In genomic region chr1:18174016-18174415, GRCh38 we compare ENCODE assay signal across 37 cellular contexts.
"Had no signal": no experiment of that assay in that cellular context is flagged by ENCODE, and none has a peak within 500 bp of the region (broad histone marks: within the 10 kb centered on the region; RNA-seq: fewer than 3 reads in every experiment).

No MANE protein-coding gene starts in this region.

- ATAC-seq: activated CD4-positive, CD25-positive, alpha-beta regulatory T cell treated with anti-CD3 and anti-CD28 coated beads, Interleukin-2, amount 50 U/mL, for 24 hours; activated CD8-positive, alpha-beta memory T cell treated with anti-CD3 and anti-CD28 coated beads, Interleukin-2, amount 10 ng/mL, durations not matched to agents 7 days and 5 days; activated CD8-positive, alpha-beta T cell treated with anti-CD3 and anti-CD28 coated beads, Interleukin-2, amount 10 ng/mL, durations not matched to agents 7 days and 5 days; activated naive CD8-positive, alpha-beta T cell treated with anti-CD3 and anti-CD28 coated beads, Interleukin-2, amount 50 U/mL, for 24 hours; effector memory CD8-positive, alpha-beta T cell; foreskin keratinocyte; gastrocnemius medialis; heart right ventricle; T-helper 17 cell had no signal

- H3K27ac ChIP-seq: adrenal gland, ascending aorta, breast epithelium, cardiac muscle cell, esophagus muscularis mucosa, foreskin keratinocyte, gastrocnemius medialis, heart right ventricle, WERI-Rb-1 had no signal

- H3K9me3 ChIP-seq: adrenal gland, ascending aorta, breast epithelium, esophagus muscularis mucosa, gastrocnemius medialis, heart right ventricle had no signal

- H3K36me3 ChIP-seq: adrenal gland, ascending aorta, breast epithelium, cardiac muscle cell, esophagus muscularis mucosa, gastrocnemius medialis, heart right ventricle, WERI-Rb-1 had no signal

- H3K4me1 ChIP-seq: adrenal gland, ascending aorta, breast epithelium, esophagus muscularis mucosa, foreskin keratinocyte, gastrocnemius medialis had no signal

- H3K9me3 Mint-ChIP-seq: activated B cell treated with CpG ODN at 0.5 μM for 24 hours; activated CD4-positive, alpha-beta memory T cell treated with anti-CD3 and anti-CD28 coated beads for 36 hours; activated naive CD4-positive, alpha-beta T cell treated with anti-CD3 and anti-CD28 coated beads for 36 hours; activated naive CD4-positive, alpha-beta T cell treated with anti-CD3 and anti-CD28 coated beads, Interleukin-2, amount 50 U/mL, for 24 hours; activated naive CD8-positive, alpha-beta T cell treated with anti-CD3 and anti-CD28 coated beads for 36 hours; activated naive CD8-positive, alpha-beta T cell treated with anti-CD3 and anti-CD28 coated beads, Interleukin-2, amount 50 U/mL, for 24 hours; activated T-helper 1 cell treated with anti-CD3 and anti-CD28 coated beads, Interleukin-12 subunit alpha, Interleukin-12 subunit beta, Interleukin-2, Interleukin-4 antibody, amounts not matched to agents 30 ng/mL and 10 ng/mL and 1 ng/mL, durations not matched to agents 14 hours and 24 hours and 36 hours; activated T-helper 2 cell treated with anti-CD3 and anti-CD28 coated beads, Interferon-gamma antibody, Interleukin-2, Interleukin-4, amounts not matched to agents 10 μg/mL and 5 μg/mL and 100 μg/mL, durations not matched to agents 14 hours and 24 hours and 36 hours; effector memory CD8-positive, alpha-beta T cell; T-helper 2 cell treated with Interferon-gamma antibody and Interleukin-4, amounts not matched to agents 5 μg/mL and 100 μg/mL, for 36 hours had no signal

- H3K4me3 Mint-ChIP-seq: activated B cell treated with CpG ODN at 0.5 μM for 24 hours; activated CD4-positive, alpha-beta memory T cell treated with anti-CD3 and anti-CD28 coated beads for 36 hours; activated CD8-positive, alpha-beta memory T cell treated with anti-CD3 and anti-CD28 coated beads, Interleukin-2, amount 10 ng/mL, durations not matched to agents 7 days and 5 days; activated CD8-positive, alpha-beta T cell treated with anti-CD3 and anti-CD28 coated beads, Interleukin-2, amount 10 ng/mL, durations not matched to agents 7 days and 5 days; activated naive CD4-positive, alpha-beta T cell treated with anti-CD3 and anti-CD28 coated beads for 36 hours; activated naive CD4-positive, alpha-beta T cell treated with anti-CD3 and anti-CD28 coated beads, Interleukin-2, amount 50 U/mL, for 24 hours; activated naive CD8-positive, alpha-beta T cell treated with anti-CD3 and anti-CD28 coated beads for 36 hours; activated naive CD8-positive, alpha-beta T cell treated with anti-CD3 and anti-CD28 coated beads, Interleukin-2, amount 50 U/mL, for 24 hours; activated T-helper 1 cell treated with anti-CD3 and anti-CD28 coated beads, Interleukin-12 subunit alpha, Interleukin-12 subunit beta, Interleukin-2, Interleukin-4 antibody, amounts not matched to agents 30 ng/mL and 10 ng/mL and 1 ng/mL, durations not matched to agents 14 hours and 24 hours and 36 hours; effector memory CD8-positive, alpha-beta T cell; T-helper 17 cell; T-helper 2 cell treated with Interferon-gamma antibody and Interleukin-4, amounts not matched to agents 5 μg/mL and 100 μg/mL, for 36 hours had no signal

- H3K27ac Mint-ChIP-seq: activated B cell treated with CpG ODN at 0.5 μM for 24 hours; activated CD4-positive, alpha-beta memory T cell treated with anti-CD3 and anti-CD28 coated beads for 36 hours; activated CD8-positive, alpha-beta memory T cell treated with anti-CD3 and anti-CD28 coated beads, Interleukin-2, amount 10 ng/mL, durations not matched to agents 7 days and 5 days; activated CD8-positive, alpha-beta T cell treated with anti-CD3 and anti-CD28 coated beads, Interleukin-2, amount 10 ng/mL, durations not matched to agents 7 days and 5 days; activated naive CD4-positive, alpha-beta T cell treated with anti-CD3 and anti-CD28 coated beads for 36 hours; activated naive CD4-positive, alpha-beta T cell treated with anti-CD3 and anti-CD28 coated beads, Interleukin-2, amount 50 U/mL, for 24 hours; activated naive CD8-positive, alpha-beta T cell treated with anti-CD3 and anti-CD28 coated beads for 36 hours; activated naive CD8-positive, alpha-beta T cell treated with anti-CD3 and anti-CD28 coated beads, Interleukin-2, amount 50 U/mL, for 24 hours; activated T-helper 1 cell treated with anti-CD3 and anti-CD28 coated beads, Interleukin-12 subunit alpha, Interleukin-12 subunit beta, Interleukin-2, Interleukin-4 antibody, amounts not matched to agents 30 ng/mL and 10 ng/mL and 1 ng/mL, durations not matched to agents 14 hours and 24 hours and 36 hours; activated T-helper 2 cell treated with anti-CD3 and anti-CD28 coated beads, Interferon-gamma antibody, Interleukin-2, Interleukin-4, amounts not matched to agents 10 μg/mL and 5 μg/mL and 100 μg/mL, durations not matched to agents 14 hours and 24 hours and 36 hours; effector memory CD8-positive, alpha-beta T cell; T-helper 17 cell; T-helper 2 cell treated with Interferon-gamma antibody and Interleukin-4, amounts not matched to agents 5 μg/mL and 100 μg/mL, for 36 hours had no signal

- H3K4me1 Mint-ChIP-seq: activated CD8-positive, alpha-beta memory T cell treated with anti-CD3 and anti-CD28 coated beads, Interleukin-2, amount 10 ng/mL, durations not matched to agents 7 days and 5 days; activated naive CD4-positive, alpha-beta T cell treated with anti-CD3 and anti-CD28 coated beads, Interleukin-2, amount 50 U/mL, for 24 hours; activated naive CD8-positive, alpha-beta T cell treated with anti-CD3 and anti-CD28 coated beads, Interleukin-2, amount 50 U/mL, for 24 hours; T-helper 17 cell had no signal

- H3K27me3 ChIP-seq: ascending aorta had no signal

- DNase-seq: activated B cell treated with CpG ODN at 0.5 μM for 24 hours; activated CD4-positive, alpha-beta memory T cell treated with anti-CD3 and anti-CD28 coated beads for 36 hours; activated CD4-positive, alpha-beta T cell treated with anti-CD3 and anti-CD28 coated beads for 48 hours; activated CD8-positive, alpha-beta memory T cell treated with anti-CD3 and anti-CD28 coated beads, Interleukin-2, amount 10 ng/mL, durations not matched to agents 7 days and 5 days; activated CD8-positive, alpha-beta memory T cell treated with anti-CD3 and anti-CD28 coated beads, Interleukin-2, amount 50 U/mL, for 4 hours; activated CD8-positive, alpha-beta T cell treated with anti-CD3 and anti-CD28 coated beads, Interleukin-2, amount 10 ng/mL, durations not matched to agents 7 days and 5 days; activated effector memory CD4-positive, alpha-beta T cell treated with anti-CD3 and anti-CD28 coated beads, Interleukin-2, amount 50 U/mL, for 16 hours; activated naive CD4-positive, alpha-beta T cell treated with anti-CD3 and anti-CD28 coated beads for 36 hours; activated naive CD8-positive, alpha-beta T cell treated with anti-CD3 and anti-CD28 coated beads for 36 hours; activated naive CD8-positive, alpha-beta T cell treated with anti-CD3 and anti-CD28 coated beads, Interleukin-2, amount 50 U/mL, for 24 hours; activated T-cell treated with anti-CD3 and anti-CD28 coated beads, Interleukin-2, amount 50 U/mL, for 1 hour; activated T-cell treated with anti-CD3 and anti-CD28 coated beads, Interleukin-2, amount 50 U/mL, for 48 hours; adrenal gland; amygdala; central memory CD4-positive, alpha-beta T cell; cortex of kidney; dermis blood vessel endothelial cell; effector CD4-positive, alpha-beta T cell; effector memory CD8-positive, alpha-beta T cell; erythroblast; foreskin keratinocyte; gastrocnemius medialis; heart right ventricle; T-helper 1 cell; T-helper 17 cell; T1000; WERI-Rb-1 had no signal

- H3K4me3 ChIP-seq: adrenal gland, ascending aorta, breast epithelium, cardiac muscle cell, esophagus muscularis mucosa, gastrocnemius medialis, heart right ventricle had no signal

- H3K36me3 Mint-ChIP-seq: activated CD4-positive, alpha-beta memory T cell treated with anti-CD3 and anti-CD28 coated beads for 36 hours; activated CD8-positive, alpha-beta memory T cell treated with anti-CD3 and anti-CD28 coated beads, Interleukin-2, amount 10 ng/mL, durations not matched to agents 7 days and 5 days; activated naive CD4-positive, alpha-beta T cell treated with anti-CD3 and anti-CD28 coated beads, Interleukin-2, amount 50 U/mL, for 24 hours; activated naive CD8-positive, alpha-beta T cell treated with anti-CD3 and anti-CD28 coated beads for 36 hours; brain had no signal
